ENCODE assay signal across 8 cellular contexts in the genomic region with DNA sequence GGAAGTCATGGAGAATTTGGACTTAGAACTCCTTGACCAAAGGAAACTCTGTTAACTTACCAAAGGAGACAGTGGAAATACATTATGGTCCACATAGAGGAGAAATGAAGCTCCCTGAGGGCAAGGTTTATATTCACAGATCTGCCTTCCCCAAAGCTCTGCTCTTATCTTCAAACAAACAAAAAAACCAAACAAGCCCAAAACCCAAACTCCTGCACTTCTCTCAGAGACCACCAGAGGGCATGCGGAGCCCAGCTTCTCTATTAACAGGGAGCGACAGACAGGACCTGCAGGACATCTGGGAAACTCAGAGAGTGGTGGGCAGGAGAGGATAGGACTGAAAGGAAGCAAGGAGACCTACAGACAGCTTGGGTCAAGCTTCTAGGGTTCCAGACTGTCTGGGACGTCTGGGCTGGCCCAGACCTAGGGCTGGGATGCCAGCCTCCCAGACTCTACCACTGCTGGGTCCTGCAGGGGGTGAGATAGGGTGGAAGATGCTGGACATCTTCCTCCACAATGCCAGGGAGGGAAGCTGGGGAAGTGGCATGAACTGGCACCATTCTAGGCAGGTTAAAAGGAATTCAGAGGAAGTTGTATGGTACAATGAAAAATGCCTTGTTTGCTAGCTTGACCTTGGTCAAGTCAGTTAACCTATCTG. TPM values are rescaled to one million over a fixed set of nuclear protein-coding genes. Genes with fewer than 3 reads are reported as not detected.
DNase-seq lines count a peak whose midpoint lies in the region; ATAC-seq and TF ChIP-seq lines count a peak whose summit lies in the region.

No MANE protein-coding gene starts in this region.

- DNase-seq in GM12865 (ENCODE audit: low read depth) (peak; percentile 78), NCI-H146 (lab: John Stamatoyannopoulos, UW) (peak; percentile 34), T-helper 9 cell (peak; percentile 61), astrocyte of the hippocampus (ENCODE audit: low read depth, low spot score) (peak; percentile 80), hippocampal formation (lab: John Stamatoyannopoulos, UW) (peak; percentile 45 to 64), spleen (peak; percentile 85)

- no peak for ATAC-seq in GM21529 (IDR thresholded peaks at IDR 0.05; ENCODE audit: unreplicated experiment)
- no peak for ATAC-seq in GM18511 (IDR thresholded peaks at IDR 0.05; ENCODE audit: unreplicated experiment)

- WGBS in spleen, 5 donors = 0 to 3% (median 2%) methylated on average over 3 of the region's 3 CpGs

- H3K4me3 ChIP-seq in GM12865 (ENCODE audit: low read depth, low read length) (no peak overlapping the region), spleen (no peak overlapping the region)

- peaks cover 0 to 99% (median 38%) of the 10 kb centered on the region in 7 donors for H3K27me3 ChIP-seq in spleen (replicated peaks in 1 of 7)

- TF ChIP-seq CTCF in GM12865 (IDR thresholded peaks at IDR 0.05; ENCODE audit: insufficient read depth, low read depth, low read length, missing control alignments) (peak; percentile 94), spleen (IDR thresholded peaks at IDR 0.05 in 8 of 11, conservative IDR thresholded peaks at IDR 0.05 in 3 of 11) (peak; percentile 91 to 97 (median 94))

- no peaks in the 10 kb centered on the region for H3K9me3 ChIP-seq in spleen

- H3K36me3 ChIP-seq in spleen = peaks cover 0 to 7% (median 0%) of the 10 kb centered on the region in 6 donors

- intact Hi-C loops in spleen (cut with DNase I; ENCODE audit: low total_unique reads) = loop anchor here (1.0 kb wide), 1 partner anchor 22 kb away; no protein-coding TSS in a partner anchor

- H3K4me1 ChIP-seq in spleen = peaks cover 18 to 79% (median 66%) of the 10 kb centered on the region in 6 donors

- H3K27ac ChIP-seq in spleen = no peak overlapping the region

- TF ChIP-seq POLR2A in spleen (IDR thresholded peaks at IDR 0.05) = no peak

RNA-seq across cellular contexts. Expression of a gene that starts 4.0 kb away (rescaled TPM):
- total RNA-seq in spleen = 1 to 10 TPM; 1.6 to 7.9 (median 3.5) TPM
- 1 to 10 TPM; 1.5 to 2.5 (median 1.5) TPM for polyA plus RNA-seq in spleen

RNA-seq across cellular contexts. Expression of a gene that starts 17.1 kb away (rescaled TPM):
- total RNA-seq in spleen = 10 to 100 TPM in 3 of 7 donors, 1 to 10 TPM in 4; 2.2 to 10.9 (median 10.0) TPM
- 1 to 10 TPM; 1.1 to 4.0 (median 1.1) TPM for polyA plus RNA-seq in spleen

RNA-seq across cellular contexts. Expression of a gene that starts 45.1 kb away (rescaled TPM):
- not detected for total RNA-seq in spleen
- polyA plus RNA-seq in spleen = not detected

Comparison
In these comparisons a context has a peak if more than half of its experiments do, and no peak if none do; other contexts are left out.
1. DNase-seq: peak in every context shown above with its lines; median percentile 85 in spleen; 80 in astrocyte of the hippocampus; 78 in GM12865; 61 in T-helper 9 cell; 54 in hippocampal formation; 34 in NCI-H146.